22 cellular contexts compared by ENCODE assay signal in the genomic region with DNA sequence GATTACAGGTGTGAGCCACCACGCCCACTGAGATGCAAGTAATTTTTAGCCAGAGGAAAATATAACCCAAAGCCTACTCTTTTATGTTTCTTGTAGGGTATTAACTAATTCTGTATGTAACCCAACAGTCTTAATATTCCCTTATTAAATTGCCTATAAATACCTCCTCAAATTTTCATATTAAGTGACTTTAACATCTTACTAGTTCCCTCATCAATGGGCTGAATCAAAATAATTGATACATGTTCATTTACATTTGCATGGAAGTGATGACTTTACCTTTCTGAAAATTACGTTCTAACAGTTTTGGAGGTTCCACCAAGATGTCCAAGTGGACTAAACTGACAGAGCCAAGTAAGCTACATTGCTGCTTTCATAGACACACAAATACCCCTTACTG.
"Had no signal": no experiment of that assay in that cellular context is flagged by ENCODE, and none has a peak within 500 bp of the region (broad histone marks: within the 10 kb centered on the region; RNA-seq: fewer than 3 reads in every experiment).

No MANE protein-coding gene starts in this region.

- H3K4me3 Mint-ChIP-seq: activated CD8-positive, alpha-beta T cell treated with anti-CD3 and anti-CD28 coated beads, Interleukin-2, amount 10 ng/mL, durations not matched to agents 7 days and 5 days; activated naive CD4-positive, alpha-beta T cell treated with anti-CD3 and anti-CD28 coated beads for 36 hours; activated T-cell treated with anti-CD3 and anti-CD28 coated beads, Interleukin-2, amount 50 U/mL, for 24 hours; dendritic cell treated with granulocyte-macrophage colony-stimulating factor and Interleukin-4, amounts not matched to agents 40 ng/mL and 50 ng/mL, for 4 days; effector memory CD8-positive, alpha-beta T cell had no signal

- H3K27ac ChIP-seq: cardiac muscle cell, prostate gland, skin epidermis, suprapubic skin, vagina had no signal

- H3K27ac Mint-ChIP-seq: activated CD8-positive, alpha-beta T cell treated with anti-CD3 and anti-CD28 coated beads, Interleukin-2, amount 10 ng/mL, durations not matched to agents 7 days and 5 days; activated naive CD4-positive, alpha-beta T cell treated with anti-CD3 and anti-CD28 coated beads for 36 hours; activated T-cell treated with anti-CD3 and anti-CD28 coated beads, Interleukin-2, amount 50 U/mL, for 24 hours; activated T-helper 2 cell treated with anti-CD3 and anti-CD28 coated beads, Interferon-gamma antibody, Interleukin-2, Interleukin-4, amounts not matched to agents 10 μg/mL and 5 μg/mL and 100 μg/mL, durations not matched to agents 14 hours and 24 hours and 36 hours; dendritic cell treated with granulocyte-macrophage colony-stimulating factor and Interleukin-4, amounts not matched to agents 40 ng/mL and 50 ng/mL, for 4 days; natural killer cell treated with Interleukin-12 subunit alpha and Interleukin-12 subunit beta and Interleukin-15 and Interleukin-18, amount 100 ng/mL, for 72 hours had no signal

- H3K4me3 ChIP-seq: cardiac muscle cell, prostate gland, skin epidermis, suprapubic skin, vagina had no signal

- H3K27me3 Mint-ChIP-seq: activated CD4-positive, alpha-beta T cell treated with anti-CD3 and anti-CD28 coated beads, Interleukin-2, amount 10 ng/mL, durations not matched to agents 24 days and 14 days; activated T-cell treated with anti-CD3 and anti-CD28 coated beads, Interleukin-2, amount 50 U/mL, for 24 hours; dendritic cell treated with granulocyte-macrophage colony-stimulating factor and Interleukin-4, amounts not matched to agents 40 ng/mL and 50 ng/mL, for 4 days; effector memory CD8-positive, alpha-beta T cell; natural killer cell treated with Interleukin-12 subunit alpha and Interleukin-12 subunit beta and Interleukin-15 and Interleukin-18, amount 100 ng/mL, for 72 hours had no signal

- H3K4me1 ChIP-seq: prostate gland had no signal

- H3K36me3 ChIP-seq: cardiac muscle cell, prostate gland, suprapubic skin, transverse colon, vagina had no signal

- H3K9me3 Mint-ChIP-seq: activated CD4-positive, alpha-beta T cell treated with anti-CD3 and anti-CD28 coated beads, Interleukin-2, amount 10 ng/mL, durations not matched to agents 24 days and 14 days; activated naive CD4-positive, alpha-beta T cell treated with anti-CD3 and anti-CD28 coated beads for 36 hours; activated T-cell treated with anti-CD3 and anti-CD28 coated beads, Interleukin-2, amount 50 U/mL, for 24 hours; dendritic cell treated with granulocyte-macrophage colony-stimulating factor and Interleukin-4, amounts not matched to agents 40 ng/mL and 50 ng/mL, for 4 days; effector memory CD8-positive, alpha-beta T cell; natural killer cell treated with Interleukin-12 subunit alpha and Interleukin-12 subunit beta and Interleukin-15 and Interleukin-18, amount 100 ng/mL, for 72 hours had no signal

- H3K9me3 ChIP-seq: prostate gland, suprapubic skin, transverse colon, vagina had no signal

- ATAC-seq: activated CD8-positive, alpha-beta T cell treated with anti-CD3 and anti-CD28 coated beads, Interleukin-2, amount 10 ng/mL, durations not matched to agents 7 days and 5 days; effector memory CD8-positive, alpha-beta T cell; left cardiac atrium; natural killer cell treated with Interleukin-12 subunit alpha and Interleukin-12 subunit beta and Interleukin-15 and Interleukin-18, amount 100 ng/mL, for 72 hours; right cardiac atrium; stimulated activated naive CD8-positive, alpha-beta T cell treated with anti-CD3 and anti-CD28 coated beads, Interleukin-15, Interleukin-2, amounts not matched to agents 100 U/mL and 50 U/mL, for 24 hours had no signal

- DNase-seq: activated CD4-positive, alpha-beta T cell treated with anti-CD3 and anti-CD28 coated beads, Interleukin-2, amount 10 ng/mL, durations not matched to agents 24 days and 14 days; activated CD8-positive, alpha-beta T cell treated with anti-CD3 and anti-CD28 coated beads, Interleukin-2, amount 10 ng/mL, durations not matched to agents 7 days and 5 days; activated naive CD4-positive, alpha-beta T cell treated with anti-CD3 and anti-CD28 coated beads for 36 hours; activated T-cell treated with anti-CD3 and anti-CD28 coated beads, Interleukin-2, amount 50 U/mL, for 24 hours; amniotic stem cell; effector memory CD8-positive, alpha-beta T cell; left cardiac atrium; mesendoderm; occipital lobe; right cardiac atrium; stimulated activated naive CD8-positive, alpha-beta T cell treated with anti-CD3 and anti-CD28 coated beads, Interleukin-15, Interleukin-2, amounts not matched to agents 100 U/mL and 50 U/mL, for 24 hours; T-helper 1 cell; T-helper 9 cell; transverse colon had no signal

- H3K27me3 ChIP-seq: cardiac muscle cell, suprapubic skin, transverse colon, vagina had no signal

- H3K36me3 Mint-ChIP-seq: natural killer cell treated with Interleukin-12 subunit alpha and Interleukin-12 subunit beta and Interleukin-15 and Interleukin-18, amount 100 ng/mL, for 72 hours had no signal
